7 cellular contexts compared by ENCODE assay signal in genomic region chr22:37639070-37639760, GRCh38. TPM values are rescaled to one million over a fixed set of nuclear protein-coding genes. Genes with fewer than 3 reads are reported as not detected.
DNase-seq lines count a peak whose midpoint lies in the region; ATAC-seq, FAIRE-seq and TF ChIP-seq lines count a peak whose summit lies in the region.

TSS of gene SH3BP1 (plus strand) at chr22:37639669. CDS start at chr22:37639788, 119 bp downstream.

- no peaks in the 10 kb centered on the region for H3K9me3 ChIP-seq in neuron (ENCODE audit: low read length)

- DNase-seq in GM12891 (ENCODE audit: insufficient read length, low spot score) (peak; percentile 81), NCI-H146 (lab: John Stamatoyannopoulos, UW) (peak; percentile 58), activated T-cell treated with anti-CD3 and anti-CD28 coated beads for 48 hours (ENCODE audit: low read depth) (peak; percentile 60), fibroblast of mammary gland (ENCODE audit: low read depth) (no peak), putamen (ENCODE audit: low spot score) (no peak)

- peak within 1 kb of the TSS; percentile 66 for H2AFZ ChIP-seq in neuron (ENCODE audit: low read depth, low read length)

- no peak for TF ChIP-seq CTCF in fibroblast of mammary gland (conservative IDR thresholded peaks at IDR 0.05; ENCODE audit: control insufficient read depth, insufficient read depth, low read depth, low read length)

- no peaks in the 10 kb centered on the region for H3K27me3 ChIP-seq in neuron (ENCODE audit: insufficient read depth, low read length)

- peaks cover 23% of the 10 kb centered on the region for H3K4me1 ChIP-seq in neuron (ENCODE audit: insufficient read depth, low read length)

- no peak for TF ChIP-seq POLR2A in GM12891 (IDR thresholded peaks at IDR 0.05; ENCODE audit: low read depth, low read length)

- H3K4me3 ChIP-seq in fibroblast of mammary gland (ENCODE audit: control insufficient read depth, low read depth, low read length) = peak within 1 kb of the TSS; percentile 58
- H3K4me3 ChIP-seq in neuron (ENCODE audit: low read length) = peak within 1 kb of the TSS; percentile 41

- no peak for ATAC-seq in GM18907 (IDR thresholded peaks at IDR 0.05; ENCODE audit: unreplicated experiment)

- FAIRE-seq in GM12891 (lab: Jason Lieb, UNC) = peak; percentile 95

- no peaks in the 10 kb centered on the region for H3K36me3 ChIP-seq in neuron (ENCODE audit: insufficient read depth, low read length)

TF ChIP-seq in GM12891, 5 proteins besides CTCF, POLR2A, EP300 and RAD21:
- TF ChIP-seq PAX5 (IDR thresholded peaks at IDR 0.05; ENCODE audit: insufficient read depth, low read length, severe bottlenecking) (no peak), POLR2AphosphoS5 (IDR thresholded peaks at IDR 0.05; ENCODE audit: low read depth, low read length) (no peak), SPI1 (IDR thresholded peaks at IDR 0.05; ENCODE audit: low read depth, low read length) (no peak), TAF1 (IDR thresholded peaks at IDR 0.05; ENCODE audit: low read depth, low read length) (no peak), POU2F2 (IDR thresholded peaks at IDR 0.05; ENCODE audit: low read depth, low read length) (no peak)
TF ChIP-seq in GM12891: peak in this region for 0.

RNA-seq across cellular contexts. Expression of gene SH3BP1, which starts in this region (rescaled TPM):
- polyA plus RNA-seq in GM12891 (2012; ENCODE audit: low read depth, missing spikeins) = 58.1 TPM

Comparison
In these comparisons a context has a peak if more than half of its experiments do, and no peak if none do; other contexts are left out.
1. DNase-seq: peak in GM12891 (single experiment), NCI-H146 (single experiment) and activated T-cell treated with anti-CD3 and anti-CD28 coated beads for 48 hours (single experiment); none in fibroblast of mammary gland (single experiment) and putamen (single experiment).